In genomic region chr18:34909637-34910364, GRCh38 we compare ENCODE assay signal across 1 cellular context.
TF ChIP-seq lines count a peak whose summit lies in the region.

No MANE protein-coding gene starts in this region.

TF ChIP-seq in GM23338, 12 proteins besides CTCF, POLR2A, EP300 and RAD21 (continued from another document):
- TF ChIP-seq ZNF462 (CRISPR knock-in tag; IDR thresholded peaks at IDR 0.05) (no peak), JUNB (IDR thresholded peaks at IDR 0.05; ENCODE audit: unreplicated experiment) (no peak), NANOG (IDR thresholded peaks at IDR 0.05; ENCODE audit: borderline replicate concordance) (no peak), EZH2 (IDR thresholded peaks at IDR 0.05; ENCODE audit: low read depth, unreplicated experiment) (no peak), ZNF331 (CRISPR knock-in tag; IDR thresholded peaks at IDR 0.05; ENCODE audit: low read depth) (no peak), EZH2phosphoT487 (IDR thresholded peaks at IDR 0.05; ENCODE audit: unreplicated experiment) (no peak), CREB1 (CRISPR knock-in tag; IDR thresholded peaks at IDR 0.05; ENCODE audit: low read depth) (no peak), STAT1 (IDR thresholded peaks at IDR 0.05; ENCODE audit: unreplicated experiment) (no peak), REST (IDR thresholded peaks at IDR 0.05; ENCODE audit: unreplicated experiment) (no peak)
